Comparison of ENCODE assay signal across 28 cellular contexts in the genomic region with DNA sequence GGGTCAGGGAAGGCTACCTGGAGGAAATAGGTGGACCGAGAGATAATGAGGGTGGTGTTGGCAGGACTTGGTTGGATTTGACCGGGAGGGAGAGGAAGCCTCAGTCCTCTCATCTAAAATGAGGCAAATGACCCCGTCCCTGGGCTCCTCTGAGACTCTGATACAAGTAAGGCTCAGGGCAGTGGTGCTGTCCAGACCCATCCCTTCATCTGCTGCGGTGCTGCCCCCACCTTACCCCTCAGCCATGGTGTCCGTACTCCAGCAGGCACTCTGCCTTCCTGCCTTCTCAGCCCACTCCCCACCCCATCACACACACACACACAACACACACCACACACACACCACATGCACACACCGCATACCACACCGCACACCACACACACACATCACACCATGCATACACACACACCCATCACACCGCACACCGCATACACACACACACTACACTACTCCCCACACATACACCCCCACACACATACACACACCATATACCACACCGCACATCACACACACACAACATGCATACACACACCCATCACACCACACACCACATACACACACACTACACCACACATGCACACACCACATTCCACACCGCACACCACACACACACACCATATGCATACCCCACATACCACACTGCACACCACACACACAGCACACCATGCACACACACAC. TPM values are rescaled to one million over a fixed set of nuclear protein-coding genes. Genes with fewer than 3 reads are reported as not detected.
DNase-seq lines count a peak whose midpoint lies in the region; ATAC-seq, FAIRE-seq and TF ChIP-seq lines count a peak whose summit lies in the region.
"Had no signal": no experiment of that assay in that cellular context is flagged by ENCODE, and none has a peak within 500 bp of the region (broad histone marks: within the 10 kb centered on the region; RNA-seq: fewer than 3 reads in every experiment).

No MANE protein-coding gene starts in this region.

- H3K4ac ChIP-seq in neuronal stem cell (ENCODE audit: low read length): peak overlapping the region; percentile 69

- TF ChIP-seq CTCF in astrocyte (IDR thresholded peaks at IDR 0.05; ENCODE audit: insufficient read depth, low read depth, low read length) (no peak), progenitor cell of endocrine pancreas (IDR thresholded peaks at IDR 0.05; ENCODE audit: unreplicated experiment) (no peak)

- no peak overlapping the region for H2BK120ac ChIP-seq in neuronal stem cell (ENCODE audit: low read depth, low read length)

- no peak overlapping the region for H3K27ac ChIP-seq in astrocyte (ENCODE audit: low read depth, low read length)
- no peak overlapping the region for H3K27ac ChIP-seq in neuronal stem cell (replicated peaks; ENCODE audit: low read length)
- H3K27ac ChIP-seq: brain microvascular endothelial cell, spleen, uterus, WERI-Rb-1 had no signal

- H3K79me2 ChIP-seq in astrocyte (ENCODE audit: insufficient read depth, low read length): no peaks in the 10 kb centered on the region

- peaks cover 15% of the 10 kb centered on the region for H3K27me3 Mint-ChIP-seq in astrocyte (ENCODE audit: low read depth, unreplicated experiment)
- peaks cover 2% of the 10 kb centered on the region for H3K27me3 Mint-ChIP-seq in progenitor cell of endocrine pancreas
- H3K27me3 Mint-ChIP-seq: activated naive CD4-positive, alpha-beta T cell treated with anti-CD3 and anti-CD28 coated beads, Interleukin-2, amount 50 U/mL, for 24 hours had no signal

- no peaks in the 10 kb centered on the region for H4K20me1 ChIP-seq in astrocyte (ENCODE audit: insufficient read depth, low read length)

- peak overlapping the region; percentile 27 for H2BK12ac ChIP-seq in neuronal stem cell (ENCODE audit: low read length)

- H3K9me3 ChIP-seq in astrocyte (ENCODE audit: insufficient read depth, low read depth, low read length) (no peaks in the 10 kb centered on the region), neuronal stem cell (replicated peaks in 1 of 2; ENCODE audit: control insufficient read depth in 2 of 2, insufficient read depth in 1 of 2, low read depth in 1 of 2, low read length in 2 of 2) (peaks cover 0 to 18% of the 10 kb centered on the region in 2 donors)
- H3K9me3 ChIP-seq: spleen, uterus had no signal

- H3K23ac ChIP-seq in neuronal stem cell (ENCODE audit: low read depth, low read length, poor library complexity): peak overlapping the region; percentile 92

- DNase-seq in activated CD4-positive, CD25-positive, alpha-beta regulatory T cell treated with anti-CD3 and anti-CD28 coated beads, Interleukin-2, amount 50 U/mL, for 72 hours: peak; percentile 4
- no peak for DNase-seq in activated CD4-positive, CD25-positive, alpha-beta regulatory T cell (lab: John Stamatoyannopoulos, UW)
- DNase-seq in EL (peak; percentile 19), astrocyte (ENCODE audit: low read depth) (peak; percentile 58), neuronal stem cell (ENCODE audit: low spot score) (no peak), progenitor cell of endocrine pancreas (ENCODE audit: low spot score, unreplicated experiment) (no peak), cerebellar cortex (ENCODE audit: low spot score) (no peak)
- DNase-seq: ACHN; activated CD4-positive, alpha-beta memory T cell treated with anti-CD3 and anti-CD28 coated beads, Interleukin-2, amount 10 ng/mL, durations not matched to agents 7 days and 5 days; activated T-cell treated with anti-CD3 and anti-CD28 coated beads, Interleukin-2, amount 50 U/mL, for 48 hours; brain microvascular endothelial cell; CD4-positive, alpha-beta T cell; cortex of kidney; DMS153; KBM-7; kidney; naive thymus-derived CD8-positive, alpha-beta T cell; spleen; stimulated activated CD4-positive, alpha-beta T cell treated with anti-CD3 and anti-CD28 coated beads, Interleukin-4, amount 100 ng/mL, for 4 hours; T-helper 17 cell; uterus; WERI-Rb-1 had no signal

- no peak overlapping the region for H2AK5ac ChIP-seq in neuronal stem cell (ENCODE audit: low read depth, low read length)

- H2BK15ac ChIP-seq in neuronal stem cell (ENCODE audit: low read length): no peak overlapping the region

- H2AFZ ChIP-seq in astrocyte (ENCODE audit: low read depth, low read length) (no peak overlapping the region), neuronal stem cell (ENCODE audit: low read length) (no peak overlapping the region)

- H3K4me1 Mint-ChIP-seq in astrocyte (ENCODE audit: low read depth, unreplicated experiment) (peaks cover 7% of the 10 kb centered on the region), progenitor cell of endocrine pancreas (ENCODE audit: low read depth) (peaks cover 8% of the 10 kb centered on the region)
- H3K4me1 Mint-ChIP-seq: activated CD4-positive, alpha-beta memory T cell treated with anti-CD3 and anti-CD28 coated beads, Interleukin-2, amount 10 ng/mL, durations not matched to agents 7 days and 5 days; activated naive CD4-positive, alpha-beta T cell treated with anti-CD3 and anti-CD28 coated beads, Interleukin-2, amount 50 U/mL, for 24 hours had no signal

- H3K9ac ChIP-seq in astrocyte (ENCODE audit: low read length) (no peak overlapping the region), neuronal stem cell (ENCODE audit: low read depth, low read length, poor library complexity) (peak overlapping the region; percentile 85)

- H3K4me3 ChIP-seq in astrocyte (ENCODE audit: insufficient read depth, low read depth, low read length): no peak overlapping the region
- peak overlapping the region in 1 of 2 donors; percentile 59 for H3K4me3 ChIP-seq in neuronal stem cell (ENCODE audit: low read length in 2 of 2)
- H3K4me3 ChIP-seq: spleen, uterus had no signal

- H3K4me3 Mint-ChIP-seq in astrocyte (ENCODE audit: unreplicated experiment) (no peak overlapping the region), progenitor cell of endocrine pancreas (ENCODE audit: low read depth) (no peak overlapping the region)
- H3K4me3 Mint-ChIP-seq: activated CD4-positive, alpha-beta memory T cell treated with anti-CD3 and anti-CD28 coated beads, Interleukin-2, amount 10 ng/mL, durations not matched to agents 7 days and 5 days; activated naive CD4-positive, alpha-beta T cell treated with anti-CD3 and anti-CD28 coated beads, Interleukin-2, amount 50 U/mL, for 24 hours; CD4-positive, alpha-beta T cell; memory B cell; naive thymus-derived CD8-positive, alpha-beta T cell; T-helper 17 cell had no signal

- H3K36me3 ChIP-seq in astrocyte (ENCODE audit: insufficient read depth, low read length) (no peaks in the 10 kb centered on the region), neuronal stem cell (replicated peaks in 1 of 2; ENCODE audit: control insufficient read depth in 2 of 2, insufficient read depth in 2 of 2, low read length in 2 of 2) (peaks cover 0 to 5% of the 10 kb centered on the region in 2 donors)
- H3K36me3 ChIP-seq: brain microvascular endothelial cell, spleen, uterus, WERI-Rb-1 had no signal

- H3K27ac Mint-ChIP-seq in astrocyte (ENCODE audit: unreplicated experiment) (no peak overlapping the region), progenitor cell of endocrine pancreas (no peak overlapping the region)
- H3K27ac Mint-ChIP-seq: activated CD4-positive, alpha-beta memory T cell treated with anti-CD3 and anti-CD28 coated beads, Interleukin-2, amount 10 ng/mL, durations not matched to agents 7 days and 5 days; activated naive CD4-positive, alpha-beta T cell treated with anti-CD3 and anti-CD28 coated beads, Interleukin-2, amount 50 U/mL, for 24 hours; CD4-positive, alpha-beta T cell; memory B cell; T-helper 17 cell had no signal

- no peak for FAIRE-seq in astrocyte (lab: Jason Lieb, UNC)
- FAIRE-seq: kidney had no signal

- peak overlapping the region; percentile 63 for H3K18ac ChIP-seq in neuronal stem cell (ENCODE audit: low read length)

- peak overlapping the region; percentile 97 for H3K14ac ChIP-seq in neuronal stem cell (ENCODE audit: low read length)

- no peaks in the 10 kb centered on the region for H3K9me3 Mint-ChIP-seq in astrocyte (ENCODE audit: unreplicated experiment)
- H3K9me3 Mint-ChIP-seq in progenitor cell of endocrine pancreas (ENCODE audit: low read depth): no peaks in the 10 kb centered on the region
- H3K9me3 Mint-ChIP-seq: activated naive CD4-positive, alpha-beta T cell treated with anti-CD3 and anti-CD28 coated beads, Interleukin-2, amount 50 U/mL, for 24 hours; CD4-positive, alpha-beta T cell; memory B cell; naive thymus-derived CD8-positive, alpha-beta T cell had no signal

- H4K8ac ChIP-seq in neuronal stem cell (ENCODE audit: low read depth, low read length): peak overlapping the region; percentile 33

- peak overlapping the region; percentile 87 for H4K91ac ChIP-seq in neuronal stem cell (ENCODE audit: low read depth, low read length, poor library complexity)

- WGBS in neuronal stem cell (ENCODE audit: extremely low coverage in 2 of 2, insufficient read length in 2 of 2, insufficient replicate concordance in 1 of 2), 2 donors: 100% methylated on average over 3 to 6 of the region's 11 CpGs

- peaks cover 7% of the 10 kb centered on the region for H3K79me1 ChIP-seq in neuronal stem cell (ENCODE audit: low read depth, low read length)

- H3K27me3 ChIP-seq in astrocyte (ENCODE audit: insufficient read depth, low read length): no peaks in the 10 kb centered on the region
- peaks cover 0 to 4% (median 0%) of the 10 kb centered on the region in 3 experiments for H3K27me3 ChIP-seq in neuronal stem cell (ENCODE audit: control insufficient read depth in 3 of 3, insufficient read depth in 3 of 3, low read depth in 1 of 3, low read length in 3 of 3)
- H3K27me3 ChIP-seq: brain microvascular endothelial cell, spleen, uterus had no signal

- no peak for ATAC-seq in HG03342 (IDR thresholded peaks at IDR 0.05; ENCODE audit: unreplicated experiment)
- ATAC-seq: naive thymus-derived CD8-positive, alpha-beta T cell; T-helper 17 cell had no signal

- H3K36me3 Mint-ChIP-seq in astrocyte (ENCODE audit: low read depth, unreplicated experiment) (no peaks in the 10 kb centered on the region), progenitor cell of endocrine pancreas (ENCODE audit: insufficient read depth) (no peaks in the 10 kb centered on the region)
- H3K36me3 Mint-ChIP-seq: activated naive CD4-positive, alpha-beta T cell treated with anti-CD3 and anti-CD28 coated beads, Interleukin-2, amount 50 U/mL, for 24 hours; memory B cell; naive thymus-derived CD8-positive, alpha-beta T cell had no signal

- H2BK5ac ChIP-seq in neuronal stem cell (ENCODE audit: low read length): no peak overlapping the region

- H3K4me1 ChIP-seq in astrocyte (ENCODE audit: insufficient read depth, low read length): peaks cover 5% of the 10 kb centered on the region
- peaks cover 9 to 17% of the 10 kb centered on the region in 2 donors for H3K4me1 ChIP-seq in neuronal stem cell (ENCODE audit: control insufficient read depth in 2 of 2, insufficient read depth in 1 of 2, low read depth in 1 of 2, low read length in 2 of 2)
- H3K4me1 ChIP-seq: uterus had no signal

- H3K4me2 ChIP-seq in astrocyte (ENCODE audit: low read length) (no peak overlapping the region), neuronal stem cell (ENCODE audit: insufficient read depth, low read length, poor library complexity, severe bottlenecking) (no peak overlapping the region)

RNA-seq across cellular contexts. Expression of a gene that starts 29.4 kb away (rescaled TPM):
- total RNA-seq in astrocyte: not detected in 2 replicates
- polyA plus RNA-seq in neuronal stem cell (2013, experiment 1 of 2): 0.03 TPM
- polyA plus RNA-seq in neuronal stem cell (2013, experiment 2 of 2): 0.03 TPM
- 2.9 and 3.2 TPM in 2 replicates for total RNA-seq in progenitor cell of endocrine pancreas
- total RNA-seq: activated CD4-positive, alpha-beta memory T cell treated with anti-CD3 and anti-CD28 coated beads, Interleukin-2, amount 10 ng/mL, durations not matched to agents 7 days and 5 days; CD4-positive, alpha-beta T cell; fibroblast of villous mesenchyme; naive thymus-derived CD8-positive, alpha-beta T cell; OCI-LY7; spleen; subcutaneous adipose tissue; T-helper 17 cell; uterus had no signal
- polyA plus RNA-seq: naive thymus-derived CD8-positive, alpha-beta T cell had no signal

RNA-seq across cellular contexts. Expression of a gene that starts 30.6 kb away (rescaled TPM):
- total RNA-seq in astrocyte: 6.6 and 8.1 TPM in 2 replicates
- polyA plus RNA-seq in neuronal stem cell (2013, experiment 1 of 2): 0.26 TPM
- 0.35 TPM for polyA plus RNA-seq in neuronal stem cell (2013, experiment 2 of 2)
- total RNA-seq in progenitor cell of endocrine pancreas: 0.13 TPM in 1 of 2 replicates, not detected in the other
- total RNA-seq: activated CD4-positive, alpha-beta memory T cell treated with anti-CD3 and anti-CD28 coated beads, Interleukin-2, amount 10 ng/mL, durations not matched to agents 7 days and 5 days; naive thymus-derived CD8-positive, alpha-beta T cell; OCI-LY7 had no signal
- polyA plus RNA-seq: naive thymus-derived CD8-positive, alpha-beta T cell had no signal

RNA-seq across cellular contexts. Expression of a gene that starts 51.1 kb away (rescaled TPM):
- not detected in 2 replicates for total RNA-seq in astrocyte
- polyA plus RNA-seq in neuronal stem cell (2013, experiment 1 of 2): not detected
- not detected for polyA plus RNA-seq in neuronal stem cell (2013, experiment 2 of 2)
- 5.6 and 8.4 TPM in 2 replicates for total RNA-seq in progenitor cell of endocrine pancreas
- total RNA-seq: activated CD4-positive, alpha-beta memory T cell treated with anti-CD3 and anti-CD28 coated beads, Interleukin-2, amount 10 ng/mL, durations not matched to agents 7 days and 5 days; CD4-positive, alpha-beta T cell; fibroblast of villous mesenchyme; naive thymus-derived CD8-positive, alpha-beta T cell; OCI-LY7; subcutaneous adipose tissue; T-helper 17 cell had no signal
- polyA plus RNA-seq: naive thymus-derived CD8-positive, alpha-beta T cell had no signal

Comparison
In these comparisons a context has a peak if more than half of its experiments do, and no peak if none do; other contexts are left out.
1. DNase-seq: peak in activated CD4-positive, CD25-positive, alpha-beta regulatory T cell treated with anti-CD3 and anti-CD28 coated beads, Interleukin-2, amount 50 U/mL, for 72 hours (single experiment), EL (single experiment) and astrocyte (single experiment); none in activated CD4-positive, CD25-positive, alpha-beta regulatory T cell (0 of 4), neuronal stem cell (single experiment), progenitor cell of endocrine pancreas (single experiment) and cerebellar cortex (single experiment).